ENCODE assay signal across 9 cellular contexts in the genomic region with DNA sequence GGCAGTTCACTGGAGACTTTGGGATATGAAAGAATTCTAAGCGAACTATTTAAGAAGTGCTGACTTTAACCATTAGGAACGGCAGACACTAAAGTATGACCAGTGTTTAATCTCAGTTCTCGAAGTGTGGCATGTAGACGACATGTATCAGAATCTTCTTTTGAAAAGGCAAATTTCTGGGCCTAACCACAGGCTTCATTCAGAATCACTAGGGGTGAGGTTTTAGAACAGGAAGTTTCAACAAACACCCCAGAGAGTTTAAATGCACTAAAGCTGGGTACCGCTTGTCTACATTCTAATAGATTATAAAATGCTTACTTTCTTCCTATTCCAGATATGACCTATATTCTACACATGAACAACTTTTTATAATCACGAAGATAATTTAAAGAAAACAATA.
A peak's percentile ranks its signal among the peaks of the same experiment; 100 is the strongest.
DNase-seq lines count a peak whose midpoint lies in the region; ATAC-seq lines count a peak whose summit lies in the region.
"Had no signal": no experiment of that assay in that cellular context is flagged by ENCODE, and none has a peak within 500 bp of the region (broad histone marks: within the 10 kb centered on the region; RNA-seq: fewer than 3 reads in every experiment).

No MANE protein-coding gene starts in this region.

- intact Hi-C loops in dendritic cell treated with granulocyte-macrophage colony-stimulating factor and Interleukin-4, amounts not matched to agents 40 ng/mL and 50 ng/mL, for 4 days (cut with micrococcal nuclease) = no loop called here

- peak overlapping the region; percentile 34 for H3K27ac Mint-ChIP-seq in dendritic cell treated with granulocyte-macrophage colony-stimulating factor and Interleukin-4, amounts not matched to agents 40 ng/mL and 50 ng/mL, for 4 days

- H3K9me3 Mint-ChIP-seq in dendritic cell treated with granulocyte-macrophage colony-stimulating factor and Interleukin-4, amounts not matched to agents 40 ng/mL and 50 ng/mL, for 4 days = no peaks in the 10 kb centered on the region

- DNase-seq in DMS53 treated with DMSO at 0.1 percent for 48 hours (lab: John Stamatoyannopoulos, UW; ENCODE audit: unreplicated experiment) (no peak), KBM-7 (no peak), NCI-H2107 treated with DMSO at 0.1 percent for 48 hours (lab: John Stamatoyannopoulos, UW; ENCODE audit: unreplicated experiment) (no peak)
- DNase-seq in stimulated activated CD4-positive, alpha-beta T cell treated with anti-CD3 and anti-CD28 coated beads, Interleukin-1b, Interleukin-23, amount 100 ng/mL, for 48 hours = no peak
- DNase-seq: NCI-H226 had no signal

- in situ Hi-C loops in KBM-7 (cut with MboI; ENCODE audit: low pct_unique_long_range_greater_than_20kb, low sequenced_read_pairs) = no loop called here

- H3K4me3 Mint-ChIP-seq in dendritic cell treated with granulocyte-macrophage colony-stimulating factor and Interleukin-4, amounts not matched to agents 40 ng/mL and 50 ng/mL, for 4 days = no peak overlapping the region

- ATAC-seq in GM18498 (IDR thresholded peaks at IDR 0.05; ENCODE audit: unreplicated experiment) (peak; percentile 78), GM21381 (IDR thresholded peaks at IDR 0.05; ENCODE audit: unreplicated experiment) (peak; percentile 68), HG03354 (IDR thresholded peaks at IDR 0.05; ENCODE audit: poor library complexity, severe bottlenecking, unreplicated experiment) (peak; percentile 91)

- no peaks in the 10 kb centered on the region for H3K27me3 Mint-ChIP-seq in dendritic cell treated with granulocyte-macrophage colony-stimulating factor and Interleukin-4, amounts not matched to agents 40 ng/mL and 50 ng/mL, for 4 days

- H3K4me1 Mint-ChIP-seq in dendritic cell treated with granulocyte-macrophage colony-stimulating factor and Interleukin-4, amounts not matched to agents 40 ng/mL and 50 ng/mL, for 4 days (ENCODE audit: low read depth) = peaks cover 28% of the 10 kb centered on the region

- peaks cover 74% of the 10 kb centered on the region for H3K36me3 Mint-ChIP-seq in dendritic cell treated with granulocyte-macrophage colony-stimulating factor and Interleukin-4, amounts not matched to agents 40 ng/mL and 50 ng/mL, for 4 days (ENCODE audit: low read depth)
